In the genomic region with DNA sequence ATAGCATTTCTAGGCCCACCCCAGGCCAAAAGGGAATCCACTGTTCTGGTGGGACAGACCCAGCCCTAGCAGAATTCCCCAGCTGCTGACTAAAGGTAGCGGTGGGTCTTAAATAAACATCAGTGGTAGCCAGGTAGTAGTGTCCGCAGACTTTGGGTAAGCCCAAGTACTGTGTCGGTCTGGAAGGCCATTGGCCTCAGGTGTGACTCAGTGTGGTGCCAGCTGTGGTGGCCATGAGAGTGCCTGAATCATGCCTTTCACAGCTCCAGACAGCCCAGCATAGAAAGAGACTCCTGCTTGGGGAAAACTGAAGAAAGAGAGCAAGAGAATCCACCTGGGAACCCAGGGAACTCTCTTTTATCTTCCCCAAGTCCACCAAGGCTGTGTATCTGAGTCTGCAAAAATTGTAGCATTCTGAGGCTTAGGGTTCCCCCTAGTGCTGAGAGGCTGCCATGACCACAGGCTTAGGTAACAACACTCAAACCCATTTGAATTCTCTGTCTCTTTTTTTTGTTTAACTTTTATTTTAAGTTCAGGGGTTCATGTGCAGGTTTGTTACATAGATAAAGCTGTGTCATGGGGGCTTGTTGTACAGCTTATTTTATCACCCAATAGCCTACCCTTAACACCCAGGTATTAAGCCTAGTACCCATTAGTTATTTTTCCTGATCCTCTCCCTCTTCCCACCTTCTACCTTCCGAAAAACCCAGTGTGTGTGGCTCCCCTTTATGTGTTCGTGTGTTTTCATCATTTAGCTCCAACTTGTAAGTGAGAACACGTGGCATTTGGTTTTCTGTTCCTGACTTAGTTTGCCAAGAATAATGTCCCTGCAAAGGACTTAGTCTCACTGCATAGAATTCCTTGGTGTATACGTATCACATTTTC, we compare ENCODE assay signal across 8 cellular contexts. TPM values are rescaled to one million over a fixed set of nuclear protein-coding genes. Genes with fewer than 3 reads are reported as not detected.
DNase-seq lines count a peak whose midpoint lies in the region; ATAC-seq, FAIRE-seq and TF ChIP-seq lines count a peak whose summit lies in the region.

No MANE protein-coding gene starts in this region.

- peak; percentile 93 for FAIRE-seq in urothelium cell line (lab: Jason Lieb, UNC)

- H3K9me3 ChIP-seq in NT2/D1 (ENCODE audit: insufficient read depth, low read length) = no peaks in the 10 kb centered on the region

- ATAC-seq in HG03066 (IDR thresholded peaks at IDR 0.05; ENCODE audit: low read depth, unreplicated experiment) = peak; percentile 75
- ATAC-seq in HG02840 (IDR thresholded peaks at IDR 0.05; ENCODE audit: low FRiP score, unreplicated experiment) = no peak

- H3K36me3 ChIP-seq in NT2/D1 (ENCODE audit: insufficient read depth, insufficient read length, low read length) = no peaks in the 10 kb centered on the region

- H3K27me3 ChIP-seq in NT2/D1 (ENCODE audit: insufficient read depth, insufficient read length) = no peaks in the 10 kb centered on the region

- DNase-seq in ELR (ENCODE audit: low read depth) (peak; percentile 67), NT2/D1 (ENCODE audit: low read depth, low spot score) (peak; percentile 93), fibroblast of villous mesenchyme (ENCODE audit: low read depth) (peak; percentile 65), non-pigmented ciliary epithelial cell (ENCODE audit: low read depth) (peak; percentile 5), urothelium cell line (ENCODE audit: low spot score) (peak; percentile 70)
- DNase-seq in activated T-cell treated with anti-CD3 and anti-CD28 coated beads, Interleukin-2, amount 50 U/mL, for 48 hours = peak; percentile 58 to 61

- no peaks in the 10 kb centered on the region for H3K4me1 ChIP-seq in NT2/D1 (ENCODE audit: insufficient read depth, insufficient read length)

- H3K4me3 ChIP-seq in NT2/D1 (ENCODE audit: insufficient read length, low read depth) (no peak overlapping the region), fibroblast of villous mesenchyme (ENCODE audit: low read depth, low read length) (no peak overlapping the region)

- TF ChIP-seq CTCF in fibroblast of villous mesenchyme (IDR thresholded peaks at IDR 0.05; ENCODE audit: insufficient read depth, low read depth, low read length) = peak; percentile 95

- no peak overlapping the region for H3K9ac ChIP-seq in NT2/D1 (ENCODE audit: insufficient read length, low read depth)

RNA-seq across cellular contexts. Expression of gene CD163L1, which starts 16.7 kb away (rescaled TPM):
- 7.3 and 11.0 TPM in 2 replicates for total RNA-seq in fibroblast of villous mesenchyme

RNA-seq across cellular contexts. Expression of gene CD163, which starts 43.0 kb away (rescaled TPM):
- not detected in 2 replicates for total RNA-seq in fibroblast of villous mesenchyme

Comparison
In these comparisons a context has a peak if more than half of its experiments do, and no peak if none do; other contexts are left out.
1. DNase-seq: peak in every context shown above with its lines; median percentile 93 in NT2/D1; 70 in urothelium cell line; 67 in ELR; 65 in fibroblast of villous mesenchyme; 60 in activated T-cell treated with anti-CD3 and anti-CD28 coated beads, Interleukin-2, amount 50 U/mL, for 48 hours; 5 in non-pigmented ciliary epithelial cell.